ENCODE assay signal across 15 cellular contexts in the genomic region with DNA sequence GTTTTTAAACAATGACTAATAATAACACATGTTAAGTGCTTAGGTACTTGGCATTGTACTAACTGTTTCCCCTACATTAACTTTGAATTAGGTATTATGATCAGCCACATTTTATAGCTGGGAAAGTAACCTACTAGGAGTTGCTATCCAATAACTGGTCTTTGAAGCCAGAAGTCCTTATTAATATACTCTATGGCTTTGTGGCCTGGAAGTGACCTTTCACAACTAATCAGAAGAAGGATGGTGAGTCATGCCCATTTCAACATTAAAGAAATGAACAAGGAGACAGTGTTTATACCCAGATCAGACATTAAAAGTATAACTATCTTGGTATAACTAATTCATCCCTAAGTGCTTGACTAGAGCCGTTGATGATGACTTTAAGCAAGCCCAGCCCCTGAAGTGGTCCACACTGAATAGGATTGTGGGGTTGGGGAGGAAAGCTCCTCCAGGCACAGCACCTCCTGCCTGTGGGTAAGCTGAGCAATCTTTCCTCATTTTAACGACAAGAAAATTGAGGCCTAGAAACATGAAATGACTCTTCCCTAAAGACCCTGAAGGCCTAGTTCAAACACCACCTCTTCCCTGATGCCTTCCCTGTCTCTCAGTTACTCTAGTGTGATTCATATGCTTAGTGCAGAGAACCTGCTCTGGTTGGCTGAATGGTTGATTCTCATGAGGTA.
A peak's percentile ranks its signal among the peaks of the same experiment; 100 is the strongest.
DNase-seq lines count a peak whose midpoint lies in the region; ATAC-seq, FAIRE-seq and TF ChIP-seq lines count a peak whose summit lies in the region.
"Had no signal": no experiment of that assay in that cellular context is flagged by ENCODE, and none has a peak within 500 bp of the region (broad histone marks: within the 10 kb centered on the region; RNA-seq: fewer than 3 reads in every experiment).

No MANE protein-coding gene starts in this region.

- TF ChIP-seq POLR2A in H54 (IDR thresholded peaks at IDR 0.05; ENCODE audit: low read depth, low read length): no peak

- H3K4me3 ChIP-seq in RWPE2 (ENCODE audit: severe bottlenecking): no peak overlapping the region
- H3K4me3 ChIP-seq in fibroblast of lung (replicated peaks in 1 of 4; ENCODE audit: control extremely low read depth in 1 of 4, insufficient read depth in 1 of 4, low read depth in 3 of 4, low read length in 4 of 4): no peak overlapping the region
- H3K4me3 ChIP-seq: prostate gland had no signal

- no peaks in the 10 kb centered on the region for H3K79me2 ChIP-seq in fibroblast of lung (ENCODE audit: control insufficient read depth, insufficient read depth, low read length)

- TF ChIP-seq CTCF in RWPE2 (IDR thresholded peaks at IDR 0.05; ENCODE audit: poor library complexity, severe bottlenecking) (no peak), fibroblast of lung (conservative IDR thresholded peaks at IDR 0.05 in 1 of 2, IDR thresholded peaks at IDR 0.05 in 1 of 2; ENCODE audit: low read depth in 1 of 2, low read length in 2 of 2) (no peak)

- H3K4me1 Mint-ChIP-seq in effector memory CD8-positive, alpha-beta T cell (ENCODE audit: low read depth in 2 of 2): peaks cover 0 to 2% of the 10 kb centered on the region in 2 donors

- H3K27me3 Mint-ChIP-seq in effector memory CD8-positive, alpha-beta T cell: peaks cover 20 to 59% of the 10 kb centered on the region in 2 donors
- H3K27me3 Mint-ChIP-seq: activated CD4-positive, alpha-beta memory T cell treated with anti-CD3 and anti-CD28 coated beads for 36 hours had no signal

- H3K27ac ChIP-seq in RWPE2 (ENCODE audit: poor library complexity, severe bottlenecking) (no peak overlapping the region), fibroblast of lung (ENCODE audit: insufficient read depth, low read length) (no peak overlapping the region), caudate nucleus (ENCODE audit: low read depth, low read length) (no peak overlapping the region)
- H3K27ac ChIP-seq: prostate gland had no signal

- H3K4me2 ChIP-seq in fibroblast of lung (ENCODE audit: extremely low read depth, insufficient read depth, low read length): no peak overlapping the region

- H3K4me1 ChIP-seq in RWPE2 (ENCODE audit: insufficient read depth, poor library complexity, severe bottlenecking): peaks cover 8% of the 10 kb centered on the region
- H3K4me1 ChIP-seq in fibroblast of lung (ENCODE audit: control insufficient read depth, extremely low read depth, insufficient read depth, low read length): peaks cover 2% of the 10 kb centered on the region
- H3K4me1 ChIP-seq: prostate gland had no signal

- H3K27me3 ChIP-seq in RWPE2 (ENCODE audit: insufficient read depth, poor library complexity, severe bottlenecking) (no peaks in the 10 kb centered on the region), fibroblast of lung (ENCODE audit: control insufficient read depth, insufficient read depth, low read length) (no peaks in the 10 kb centered on the region)

- peak; percentile 68 for ATAC-seq in RWPE2 (ENCODE audit: low read depth)
- no peak for ATAC-seq in effector memory CD8-positive, alpha-beta T cell (replicated peaks)

- no peak overlapping the region for H3K9ac ChIP-seq in fibroblast of lung (ENCODE audit: insufficient read depth, low read length)

- FAIRE-seq in H54 (lab: Jason Lieb, UNC): peak; percentile 30
- FAIRE-seq: frontal cortex, islet of Langerhans had no signal

- H3K9me3 ChIP-seq in RWPE2 (ENCODE audit: severe bottlenecking) (no peaks in the 10 kb centered on the region), fibroblast of lung (ENCODE audit: control insufficient read depth, insufficient read depth, low read depth, low read length) (no peaks in the 10 kb centered on the region)
- H3K9me3 ChIP-seq: prostate gland had no signal

- H3K36me3 Mint-ChIP-seq in effector memory CD8-positive, alpha-beta T cell (ENCODE audit: insufficient read depth): no peaks in the 10 kb centered on the region
- H3K36me3 Mint-ChIP-seq: activated CD4-positive, alpha-beta memory T cell treated with anti-CD3 and anti-CD28 coated beads for 36 hours had no signal

- no peaks in the 10 kb centered on the region for H4K20me1 ChIP-seq in fibroblast of lung (ENCODE audit: control insufficient read depth, extremely low read depth, insufficient read depth, low read length)

- H3K36me3 ChIP-seq in RWPE2 (ENCODE audit: low read depth) (no peaks in the 10 kb centered on the region), fibroblast of lung (ENCODE audit: control insufficient read depth, insufficient read depth, low read length) (no peaks in the 10 kb centered on the region)
- H3K36me3 ChIP-seq: prostate gland had no signal

- no peak overlapping the region for H2AFZ ChIP-seq in fibroblast of lung (ENCODE audit: low read length)

- H3K4me3 Mint-ChIP-seq in effector memory CD8-positive, alpha-beta T cell: no peak overlapping the region
- H3K4me3 Mint-ChIP-seq: activated CD4-positive, alpha-beta memory T cell treated with anti-CD3 and anti-CD28 coated beads for 36 hours had no signal

- DNase-seq in A172 (ENCODE audit: low spot score) (peak; percentile 25), H54 (ENCODE audit: insufficient read length, low spot score) (no peak), RWPE2 (ENCODE audit: low spot score) (no peak), fibroblast of lung (ENCODE audit: low read depth in 2 of 2) (peak; percentile 66 to 76), NCI-H82 treated with DMSO at 0.1 percent for 48 hours (lab: John Stamatoyannopoulos, UW; ENCODE audit: unreplicated experiment) (no peak), caudate nucleus (lab: John Stamatoyannopoulos, UW) (no peak), iPS-NIHi11 (ENCODE audit: low spot score) (no peak)
- no peak for DNase-seq in effector memory CD8-positive, alpha-beta T cell
- DNase-seq: activated CD4-positive, alpha-beta memory T cell treated with anti-CD3 and anti-CD28 coated beads for 36 hours; activated gamma-delta T cell; DMS153; NCI-H2107 had no signal

- H3K9me3 Mint-ChIP-seq in effector memory CD8-positive, alpha-beta T cell: no peaks in the 10 kb centered on the region
- H3K9me3 Mint-ChIP-seq: activated CD4-positive, alpha-beta memory T cell treated with anti-CD3 and anti-CD28 coated beads for 36 hours had no signal

- no peak overlapping the region for H3K27ac Mint-ChIP-seq in effector memory CD8-positive, alpha-beta T cell
- H3K27ac Mint-ChIP-seq: activated CD4-positive, alpha-beta memory T cell treated with anti-CD3 and anti-CD28 coated beads for 36 hours had no signal

Comparison
In these comparisons a context has a peak if more than half of its experiments do, and no peak if none do; other contexts are left out.
1. DNase-seq: peak in A172 (single experiment) and fibroblast of lung (2 of 2); none in H54 (single experiment), RWPE2 (single experiment), NCI-H82 treated with DMSO at 0.1 percent for 48 hours (single experiment), effector memory CD8-positive, alpha-beta T cell (0 of 3), caudate nucleus (0 of 61) and iPS-NIHi11 (single experiment).